10 cellular contexts compared by ENCODE assay signal in genomic region chr5:127892467-127893207, GRCh38.
DNase-seq lines count a peak whose midpoint lies in the region; ATAC-seq, FAIRE-seq and TF ChIP-seq lines count a peak whose summit lies in the region.
"Had no signal": no experiment of that assay in that cellular context is flagged by ENCODE, and none has a peak within 500 bp of the region (broad histone marks: within the 10 kb centered on the region; RNA-seq: fewer than 3 reads in every experiment).

No MANE protein-coding gene starts in this region.

- no peaks in the 10 kb centered on the region for H3K36me3 Mint-ChIP-seq in CD4-positive, alpha-beta T cell (ENCODE audit: low read depth)
- H3K36me3 Mint-ChIP-seq in naive thymus-derived CD8-positive, alpha-beta T cell: no peaks in the 10 kb centered on the region

- no peak for FAIRE-seq in D721Med (lab: Jason Lieb, UNC)

- intact Hi-C loops in CD4-positive, alpha-beta T cell (cut with DNase I, micrococcal nuclease): no loop called here
- intact Hi-C loops in esophagus squamous epithelium (cut with DNase I): no loop called here

- H3K36me3 ChIP-seq in adipocyte (ENCODE audit: control insufficient read depth, insufficient read depth, low read length, severe bottlenecking): no peaks in the 10 kb centered on the region
- H3K36me3 ChIP-seq in esophagus squamous epithelium: no peaks in the 10 kb centered on the region

- no peaks in the 10 kb centered on the region for H3K4me1 Mint-ChIP-seq in CD4-positive, alpha-beta T cell (ENCODE audit: low read depth)
- H3K4me1 Mint-ChIP-seq in naive thymus-derived CD8-positive, alpha-beta T cell: peaks cover 0 to 3% (median 0%) of the 10 kb centered on the region in 4 donors

- no peak overlapping the region for H3K27ac ChIP-seq in CD4-positive, alpha-beta T cell (ENCODE audit: low read depth, low read length)
- peak overlapping the region in 1 of 4 donors; percentile 16 for H3K27ac ChIP-seq in esophagus squamous epithelium

- no peak overlapping the region for H3K4me3 Mint-ChIP-seq in CD4-positive, alpha-beta T cell
- H3K4me3 Mint-ChIP-seq in naive thymus-derived CD8-positive, alpha-beta T cell: no peak overlapping the region
- H3K4me3 Mint-ChIP-seq: activated T-cell treated with anti-CD3 and anti-CD28 coated beads, Interleukin-2, amount 50 U/mL, for 4 hours had no signal

- no peak for DNase-seq in CD4-positive, alpha-beta T cell
- DNase-seq in HPDE6-E6E7 (ENCODE audit: extremely low spot score): peak; percentile 16
- no peak for DNase-seq in adipocyte (ENCODE audit: low read depth)
- peak; percentile 56 for DNase-seq in kidney glomerular epithelial cell (lab: John Stamatoyannopoulos, UW)
- DNase-seq in esophagus squamous epithelium (lab: John Stamatoyannopoulos, UW): no peak
- no peak for DNase-seq in naive thymus-derived CD8-positive, alpha-beta T cell
- no peak for DNase-seq in D721Med (ENCODE audit: insufficient read length, low spot score)
- DNase-seq: activated T-cell treated with anti-CD3 and anti-CD28 coated beads, Interleukin-2, amount 50 U/mL, for 4 hours had no signal

- no peaks in the 10 kb centered on the region for H3K27me3 Mint-ChIP-seq in CD4-positive, alpha-beta T cell
- H3K27me3 Mint-ChIP-seq in naive thymus-derived CD8-positive, alpha-beta T cell: peaks cover 0 to 3% (median 0%) of the 10 kb centered on the region in 5 donors

- H3K27ac Mint-ChIP-seq in CD4-positive, alpha-beta T cell: peak overlapping the region; percentile 60
- peak overlapping the region in 1 of 10 donors; percentile 14 for H3K27ac Mint-ChIP-seq in naive thymus-derived CD8-positive, alpha-beta T cell

- peaks cover 16% of the 10 kb centered on the region for H3K4me1 ChIP-seq in adipocyte (ENCODE audit: control insufficient read depth, insufficient read depth, low read length)
- peaks cover 0 to 9% (median 4%) of the 10 kb centered on the region in 3 donors for H3K4me1 ChIP-seq in esophagus squamous epithelium

- no peak overlapping the region for H3K9ac ChIP-seq in adipocyte (ENCODE audit: low read length)

- H3K4me3 ChIP-seq in adipocyte (ENCODE audit: low read length) (peak overlapping the region; percentile 39), esophagus squamous epithelium (no peak overlapping the region)
- H3K4me3 ChIP-seq: skin epidermis had no signal

- POLR2A ChIA-PET in CD4-positive, alpha-beta T cell (lab: Charles Lee): interaction anchor here (0.8 kb wide), 1 partner anchor 192 kb away, joined by 3 read pairs; no protein-coding TSS in a partner anchor
- POLR2A ChIA-PET in naive thymus-derived CD8-positive, alpha-beta T cell (lab: Charles Lee): no interaction called here

- no peaks in the 10 kb centered on the region for H3K9me3 ChIP-seq in CD4-positive, alpha-beta T cell (ENCODE audit: control insufficient read depth, low read length)
- H3K9me3 ChIP-seq in adipocyte (ENCODE audit: control insufficient read depth, low read length) (no peaks in the 10 kb centered on the region), esophagus squamous epithelium (no peaks in the 10 kb centered on the region)

- no peaks in the 10 kb centered on the region for H3K9me3 Mint-ChIP-seq in CD4-positive, alpha-beta T cell
- H3K9me3 Mint-ChIP-seq in naive thymus-derived CD8-positive, alpha-beta T cell: no peaks in the 10 kb centered on the region
- H3K9me3 Mint-ChIP-seq: activated T-cell treated with anti-CD3 and anti-CD28 coated beads, Interleukin-2, amount 50 U/mL, for 4 hours had no signal

- TF ChIP-seq CTCF in CD4-positive, alpha-beta T cell (IDR thresholded peaks at IDR 0.05): no peak
- no peak for TF ChIP-seq CTCF in esophagus squamous epithelium (IDR thresholded peaks at IDR 0.05)
- TF ChIP-seq CTCF in D721Med (IDR thresholded peaks at IDR 0.05; ENCODE audit: insufficient read depth, missing control alignments): no peak

- CTCF ChIA-PET in CD4-positive, alpha-beta T cell (lab: Charles Lee): interaction anchor here (1.2 to 1.5 kb wide), 2 partner anchors 8 to 309 kb away, joined by 3 to 5 read pairs; no protein-coding TSS in a partner anchor

- no peak for TF ChIP-seq POLR2A in esophagus squamous epithelium (IDR thresholded peaks at IDR 0.05)

- peak; percentile 78 for ATAC-seq in CD4-positive, alpha-beta T cell (ENCODE audit: poor library complexity)
- no peak for ATAC-seq in naive thymus-derived CD8-positive, alpha-beta T cell
- no peak for ATAC-seq in HG03457 (IDR thresholded peaks at IDR 0.05; ENCODE audit: unreplicated experiment)
- ATAC-seq: activated T-cell treated with anti-CD3 and anti-CD28 coated beads, Interleukin-2, amount 50 U/mL, for 4 hours had no signal

- 17 to 34% methylated on average over 6 of the region's 6 CpGs for WGBS in esophagus squamous epithelium, 2 donors

- no peaks in the 10 kb centered on the region for H3K27me3 ChIP-seq in CD4-positive, alpha-beta T cell (ENCODE audit: control insufficient read depth, insufficient read depth, low read length)
- H3K27me3 ChIP-seq in adipocyte (replicated peaks; ENCODE audit: control insufficient read depth, insufficient read depth, low read length) (no peaks in the 10 kb centered on the region), esophagus squamous epithelium (no peaks in the 10 kb centered on the region)

Comparison
In these comparisons a context has a peak if more than half of its experiments do, and no peak if none do; other contexts are left out.
1. DNase-seq: peak in HPDE6-E6E7 (single experiment) and kidney glomerular epithelial cell (single experiment); none in CD4-positive, alpha-beta T cell (0 of 10), adipocyte (single experiment), esophagus squamous epithelium (single experiment), naive thymus-derived CD8-positive, alpha-beta T cell (0 of 10) and D721Med (single experiment).